In genomic region chr15:99074446-99074845, GRCh38 we compare ENCODE assay signal across 21 cellular contexts. TPM values are rescaled to one million over a fixed set of nuclear protein-coding genes. Genes with fewer than 3 reads are reported as not detected.
DNase-seq lines count a peak whose midpoint lies in the region; ATAC-seq and TF ChIP-seq lines count a peak whose summit lies in the region.
"Had no signal": no experiment of that assay in that cellular context is flagged by ENCODE, and none has a peak within 500 bp of the region (broad histone marks: within the 10 kb centered on the region; RNA-seq: fewer than 3 reads in every experiment).

No MANE protein-coding gene starts in this region.

- H3K27ac Mint-ChIP-seq in chondrocyte (ENCODE audit: unreplicated experiment) = no peak overlapping the region
- H3K27ac Mint-ChIP-seq: CD14-positive monocyte; CD4-positive, alpha-beta T cell had no signal

- no peaks in the 10 kb centered on the region for H3K36me3 Mint-ChIP-seq in chondrocyte (ENCODE audit: low read depth)
- H3K36me3 Mint-ChIP-seq: CD14-positive monocyte; CD8-positive, alpha-beta memory T cell had no signal

- DNase-seq in GM10266 (ENCODE audit: extremely low spot score) = peak; percentile 1
- DNase-seq in chondrocyte (ENCODE audit: low spot score) = peak; percentile 12
- DNase-seq in mesenteric fat pad (ENCODE audit: low spot score) = peak; percentile 22
- no peak for DNase-seq in left cardiac atrium
- no peak for DNase-seq in kidney glomerular epithelial cell (lab: John Stamatoyannopoulos, UW)
- DNase-seq: 8988T; ACHN; AML-193; BE2C; CD4-positive, alpha-beta T cell; CD8-positive, alpha-beta memory T cell; DMS 273 treated with DMSO at 0.1 percent for 48 hours; DMS79; EL; GDM1; GM23248; H7; HCEC 1CT had no signal

- H3K4me3 Mint-ChIP-seq in chondrocyte (ENCODE audit: unreplicated experiment) = no peak overlapping the region
- H3K4me3 Mint-ChIP-seq: CD14-positive monocyte; CD4-positive, alpha-beta T cell had no signal

- intact Hi-C loops in left cardiac atrium (cut with DNase I) = loop anchor here (5.0 to 10.0 kb wide), 3 partner anchors 290 to 630 kb away; no protein-coding TSS in a partner anchor

- ATAC-seq in HG03196 (IDR thresholded peaks at IDR 0.05; ENCODE audit: unreplicated experiment) = no peak
- no peak for ATAC-seq in left cardiac atrium
- ATAC-seq: A549 had no signal

- peaks cover 7% of the 10 kb centered on the region for H3K4me1 Mint-ChIP-seq in chondrocyte (ENCODE audit: low read depth)

- H3K27me3 Mint-ChIP-seq in chondrocyte (ENCODE audit: low read depth) = no peaks in the 10 kb centered on the region

- no peaks in the 10 kb centered on the region for H3K9me3 Mint-ChIP-seq in chondrocyte (ENCODE audit: low read depth)
- H3K9me3 Mint-ChIP-seq: CD4-positive, alpha-beta T cell; CD8-positive, alpha-beta memory T cell had no signal

- TF ChIP-seq CTCF in GM10266 (IDR thresholded peaks at IDR 0.05; ENCODE audit: control insufficient read depth, insufficient read depth, low read depth, missing control alignments) = no peak
- no peak for TF ChIP-seq CTCF in chondrocyte (IDR thresholded peaks at IDR 0.05)

RNA-seq across cellular contexts. Expression of gene SYNM, which starts 30.4 kb away (rescaled TPM):
- total RNA-seq in chondrocyte (13.2 to 23.4 TPM (median 22.1 TPM) in 3 replicates), mesenteric fat pad (36.4 TPM), left cardiac atrium (100 to 1,000 TPM; 302 to 329 TPM)

Comparison
In these comparisons a context has a peak if more than half of its experiments do, and no peak if none do; other contexts are left out.
1. DNase-seq: peak in GM10266 (single experiment), chondrocyte (single experiment) and mesenteric fat pad (single experiment); none in left cardiac atrium (single experiment) and kidney glomerular epithelial cell (single experiment).